In the genomic region with DNA sequence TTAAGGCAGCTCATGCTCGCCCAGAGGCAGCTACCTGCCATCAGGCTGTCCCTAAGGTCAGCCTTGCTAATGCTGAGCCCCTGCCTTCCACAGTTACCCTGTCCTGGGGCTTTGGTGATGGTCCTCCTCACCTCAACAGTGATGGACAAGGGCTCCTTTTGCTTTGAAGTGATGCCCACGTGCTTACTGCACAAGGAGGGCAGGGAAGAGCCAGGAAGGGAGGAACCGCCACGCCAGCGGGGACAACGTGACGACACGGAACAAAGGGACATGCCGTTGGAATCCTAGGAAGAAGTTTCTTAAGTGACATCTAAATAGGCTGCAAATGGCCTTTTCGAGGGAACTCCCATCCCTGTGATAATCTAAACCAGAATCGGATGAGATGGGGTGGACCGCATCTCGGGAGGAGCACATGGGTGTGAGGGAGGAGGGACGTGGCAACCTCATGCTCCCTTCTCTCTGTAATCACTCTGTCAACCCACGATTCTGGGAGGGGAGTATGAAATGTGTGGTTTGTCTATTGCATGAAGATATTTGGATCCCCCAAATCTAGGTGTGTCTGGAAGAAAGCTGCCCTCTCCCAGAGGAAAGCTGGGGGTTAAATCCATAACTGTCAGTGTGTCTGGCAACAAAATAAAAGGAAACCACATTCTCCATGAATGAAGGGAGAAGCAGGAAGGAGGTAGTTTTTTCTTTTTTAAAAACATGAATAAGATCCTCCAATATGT, we compare ENCODE assay signal across 11 cellular contexts.
A peak's percentile ranks its signal among the peaks of the same experiment; 100 is the strongest.
DNase-seq lines count a peak whose midpoint lies in the region; ATAC-seq, FAIRE-seq and TF ChIP-seq lines count a peak whose summit lies in the region.
"Had no signal": no experiment of that assay in that cellular context is flagged by ENCODE, and none has a peak within 500 bp of the region (broad histone marks: within the 10 kb centered on the region; RNA-seq: fewer than 3 reads in every experiment).

No MANE protein-coding gene starts in this region.

- DNase-seq in Caco-2 = no peak
- no peak for DNase-seq in adrenal gland
- DNase-seq in HepG2 (ENCODE audit: low spot score) = no peak
- DNase-seq in omental fat pad (ENCODE audit: low spot score) = no peak
- DNase-seq in NCI-H187 (lab: John Stamatoyannopoulos, UW) = no peak
- DNase-seq in NCI-H524 treated with DMSO at 0.1 percent for 48 hours (lab: John Stamatoyannopoulos, UW) = no peak
- no peak for DNase-seq in activated naive CD4-positive, alpha-beta T cell treated with Interleukin-2 at 50 U/mL for 16 hours
- DNase-seq: NCI-H526 treated with DMSO at 0.1 percent for 48 hours had no signal

- H3K36me3 ChIP-seq in Caco-2 (ENCODE audit: control insufficient read depth, insufficient read depth, low read length) (no peaks in the 10 kb centered on the region), adrenal gland (replicated peaks in 1 of 2) (no peaks in the 10 kb centered on the region), HepG2 (replicated peaks in 1 of 2; ENCODE audit: control insufficient read depth in 1 of 2, insufficient read depth in 2 of 2, low read length in 2 of 2) (no peaks in the 10 kb centered on the region; a peak in 1 of 5 replicates)

- CTCF ChIA-PET in Caco-2 (lab: Charles Lee) = no interaction called here
- CTCF ChIA-PET in HepG2 (lab: Yijun Ruan, JAX; ENCODE audit: low intra/inter-chr PET ratio, low total read pairs) = no interaction called here

- intact Hi-C loops in Caco-2 (cut with micrococcal nuclease; ENCODE audit: unreplicated experiment) (loop anchor here (5.0 kb wide), 2 partner anchors 156 to 256 kb away; no protein-coding TSS in a partner anchor), adrenal gland (cut with DNase I) (loop anchor here (5.0 to 10.0 kb wide), 6 partner anchors 109 to 361 kb away; a partner anchor contains a TSS), HepG2 (cut with micrococcal nuclease; ENCODE audit: unreplicated experiment) (loop anchor here (5.0 to 10.0 kb wide), 2 partner anchors 226 to 256 kb away; no protein-coding TSS in a partner anchor)

- peaks cover 44% of the 10 kb centered on the region for H3K79me2 ChIP-seq in HepG2 (ENCODE audit: insufficient read depth, low read length)

- no peaks in the 10 kb centered on the region for H4K20me1 ChIP-seq in HepG2 (ENCODE audit: insufficient read depth, low read length)

- no peak for TF ChIP-seq POLR2A in adrenal gland (IDR thresholded peaks at IDR 0.05)
- peak in 1 of 2 experiments; percentile 18; a peak in 2 of 4 replicates for TF ChIP-seq POLR2A in HepG2 (IDR thresholded peaks at IDR 0.05; ENCODE audit: insufficient read depth in 1 of 2, low read depth in 2 of 2, low read length in 2 of 2)

- TF ChIP-seq CTCF in Caco-2 (IDR thresholded peaks at IDR 0.05; ENCODE audit: insufficient read depth in 1 of 2, low read depth in 1 of 2, low read length in 1 of 2, severe bottlenecking in 1 of 2, unreplicated experiment in 1 of 2) = no peak
- TF ChIP-seq CTCF in adrenal gland (IDR thresholded peaks at IDR 0.05) = no peak
- no peak for TF ChIP-seq CTCF in HepG2 (CRISPR knock-in tag; IDR thresholded peaks at IDR 0.05)
- no peak for TF ChIP-seq CTCF in omental fat pad (IDR thresholded peaks at IDR 0.05)

- 72 to 81% (median 77%) methylated on average over 14 to 15 of the region's 15 CpGs for WGBS in adrenal gland, 4 donors
- WGBS in HepG2 (ENCODE audit: low lambda C conversion rate) = 82% methylated on average over 14 of the region's 15 CpGs

- no peaks in the 10 kb centered on the region for H3K9me3 Mint-ChIP-seq in Caco-2 (ENCODE audit: unreplicated experiment)
- H3K9me3 Mint-ChIP-seq: IgD-negative memory B cell; stimulated activated naive CD8-positive, alpha-beta T cell treated with anti-CD3 and anti-CD28 coated beads, Interleukin-15, Interleukin-2, amounts not matched to agents 100 ng/mL and 50 ng/mL, for 24 hours had no signal

- peak overlapping the region; percentile 98 for H3K9ac ChIP-seq in HepG2 (ENCODE audit: insufficient read depth, low read depth, low read length)

- no peak for TF ChIP-seq EP300 in HepG2 (IDR thresholded peaks at IDR 0.05; ENCODE audit: low read depth in 2 of 2, low read length in 2 of 2)
- TF ChIP-seq EP300 in HepG2 (CRISPR knock-in tag; IDR thresholded peaks at IDR 0.05; ENCODE audit: borderline replicate concordance) = no peak

- in situ Hi-C loops in HepG2 (cut with HindIII; ENCODE audit: extremely low pct_ligation_motif_present, low pct_unique_long_range_greater_than_20kb) = loop anchor here (5.0 to 10.0 kb wide), 3 partner anchors 156 to 364 kb away; no protein-coding TSS in a partner anchor

- peak overlapping the region; percentile 99 for H3K4me2 ChIP-seq in HepG2 (ENCODE audit: low read depth, low read length)

- H3K27me3 ChIP-seq in Caco-2 (replicated peaks; ENCODE audit: control insufficient read depth, insufficient read depth, low read length) (no peaks in the 10 kb centered on the region), adrenal gland (no peaks in the 10 kb centered on the region), HepG2 (ENCODE audit: control insufficient read depth in 1 of 2, insufficient read depth in 2 of 2, low read length in 2 of 2) (no peaks in the 10 kb centered on the region; a peak in 1 of 5 replicates)

- H3K36me3 Mint-ChIP-seq in Caco-2 (ENCODE audit: insufficient read depth, unreplicated experiment) = peaks cover 6% of the 10 kb centered on the region
- H3K36me3 Mint-ChIP-seq: IgD-negative memory B cell had no signal

- ATAC-seq in HepG2 (no peak), omental fat pad (ENCODE audit: low FRiP score) (no peak)

- no peak overlapping the region for H2AFZ ChIP-seq in HepG2 (ENCODE audit: low read length)

- H3K4me3 ChIP-seq in Caco-2 (ENCODE audit: low read depth, low read length) (no peak overlapping the region), adrenal gland (no peak overlapping the region), HepG2 (replicated peaks in 1 of 3; ENCODE audit: insufficient read depth in 1 of 3, low read depth in 2 of 3, low read length in 3 of 3) (peak overlapping the region in 1 of 3 experiments; percentile 13; a peak in 2 of 6 replicates), skin epidermis (no peak overlapping the region)

- H3K27ac ChIP-seq in adrenal gland = peak overlapping the region; percentile 93 to 98 (median 97)
- H3K27ac ChIP-seq in HepG2 (ENCODE audit: extremely low read length, insufficient read depth, low read length) = peak overlapping the region; percentile 99
- H3K27ac ChIP-seq in skin epidermis = peak overlapping the region in 20 of 21 experiments; percentile 23 to 99 (median 97)

- H3K9me3 ChIP-seq in Caco-2 (no peaks in the 10 kb centered on the region), adrenal gland (replicated peaks in 1 of 3) (no peaks in the 10 kb centered on the region), HepG2 (ENCODE audit: low read length) (no peaks in the 10 kb centered on the region)

- no peak for FAIRE-seq in HepG2 (lab: Jason Lieb, UNC)

- no peaks in the 10 kb centered on the region for H3K27me3 Mint-ChIP-seq in Caco-2 (ENCODE audit: insufficient read depth, unreplicated experiment)
- H3K27me3 Mint-ChIP-seq: IgD-negative memory B cell; stimulated activated naive CD8-positive, alpha-beta T cell treated with anti-CD3 and anti-CD28 coated beads, Interleukin-15, Interleukin-2, amounts not matched to agents 100 ng/mL and 50 ng/mL, for 24 hours had no signal

- H3K4me1 ChIP-seq in Caco-2 = peaks cover 94% of the 10 kb centered on the region
- H3K4me1 ChIP-seq in adrenal gland (replicated peaks in 1 of 2) = peaks cover 65 to 88% of the 10 kb centered on the region in 2 donors
- H3K4me1 ChIP-seq in HepG2 (ENCODE audit: insufficient read depth, low read length) = peaks cover 95% of the 10 kb centered on the region

- BruUV-seq in Caco-2 (replicated peaks; lab: Mats Ljungman, UMichigan) = no TSS peak
- BruUV-seq in HepG2 (replicated peaks; lab: Mats Ljungman, UMichigan) = no TSS peak

- POLR2A ChIA-PET in Caco-2 (lab: Charles Lee) (interaction anchor here (4.0 kb wide), 1 partner anchor 109 kb away, joined by 25 read pairs; no protein-coding TSS in a partner anchor), HepG2 (lab: Yijun Ruan, JAX) (interaction anchor here (0.9 to 19.4 kb wide), 31 partner anchors 10 to 363 kb away, joined by 3 to 1137 read pairs (median 9); a partner anchor contains a TSS)

- peak overlapping the region; percentile 49 for H3K4me3 Mint-ChIP-seq in Caco-2 (ENCODE audit: unreplicated experiment)
- H3K4me3 Mint-ChIP-seq: IgD-negative memory B cell; stimulated activated naive CD8-positive, alpha-beta T cell treated with anti-CD3 and anti-CD28 coated beads, Interleukin-15, Interleukin-2, amounts not matched to agents 100 ng/mL and 50 ng/mL, for 24 hours had no signal

- no peak for TF ChIP-seq RAD21 in HepG2 (CRISPR knock-in tag; IDR thresholded peaks at IDR 0.05)

- H3K4me1 Mint-ChIP-seq in Caco-2 (ENCODE audit: low read depth, unreplicated experiment) = peaks cover 83% of the 10 kb centered on the region

- H3K27ac Mint-ChIP-seq in Caco-2 (ENCODE audit: unreplicated experiment) = peak overlapping the region; percentile 86
- H3K27ac Mint-ChIP-seq: stimulated activated naive CD8-positive, alpha-beta T cell treated with anti-CD3 and anti-CD28 coated beads, Interleukin-15, Interleukin-2, amounts not matched to agents 100 ng/mL and 50 ng/mL, for 24 hours had no signal

TF ChIP-seq in HepG2, 621 proteins besides CTCF, POLR2A, EP300 and RAD21 (continues in another document):
- TF ChIP-seq, protein P1, sequence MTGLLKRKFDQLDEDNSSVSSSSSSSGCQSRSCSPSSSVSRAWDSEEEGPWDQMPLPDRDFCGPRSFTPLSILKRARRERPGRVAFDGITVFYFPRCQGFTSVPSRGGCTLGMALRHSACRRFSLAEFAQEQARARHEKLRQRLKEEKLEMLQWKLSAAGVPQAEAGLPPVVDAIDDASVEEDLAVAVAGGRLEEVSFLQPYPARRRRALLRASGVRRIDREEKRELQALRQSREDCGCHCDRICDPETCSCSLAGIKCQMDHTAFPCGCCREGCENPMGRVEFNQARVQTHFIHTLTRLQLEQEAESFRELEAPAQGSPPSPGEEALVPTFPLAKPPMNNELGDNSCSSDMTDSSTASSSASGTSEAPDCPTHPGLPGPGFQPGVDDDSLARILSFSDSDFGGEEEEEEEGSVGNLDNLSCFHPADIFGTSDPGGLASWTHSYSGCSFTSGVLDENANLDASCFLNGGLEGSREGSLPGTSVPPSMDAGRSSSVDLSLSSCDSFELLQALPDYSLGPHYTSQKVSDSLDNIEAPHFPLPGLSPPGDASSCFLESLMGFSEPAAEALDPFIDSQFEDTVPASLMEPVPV (CRISPR knock-in tag; IDR thresholded peaks at IDR 0.05) = no peak
- TF ChIP-seq, protein P2, sequence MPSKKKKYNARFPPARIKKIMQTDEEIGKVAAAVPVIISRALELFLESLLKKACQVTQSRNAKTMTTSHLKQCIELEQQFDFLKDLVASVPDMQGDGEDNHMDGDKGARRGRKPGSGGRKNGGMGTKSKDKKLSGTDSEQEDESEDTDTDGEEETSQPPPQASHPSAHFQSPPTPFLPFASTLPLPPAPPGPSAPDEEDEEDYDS (CRISPR knock-in tag; IDR thresholded peaks at IDR 0.05) = no peak
- TF ChIP-seq KAT7 (CRISPR knock-in tag; IDR thresholded peaks at IDR 0.05; ENCODE audit: borderline replicate concordance) (0 out of 2 replicates have a peak, but pooled peaks have one; percentile 40), ZNF225 (CRISPR knock-in tag; IDR thresholded peaks at IDR 0.05) (0 out of 2 replicates have a peak, but pooled peaks have one; percentile 17), RBM39 (IDR thresholded peaks at IDR 0.05; ENCODE audit: low read depth, low read length, poor library complexity, severe bottlenecking) (peak; percentile 37)
